In the genomic region with DNA sequence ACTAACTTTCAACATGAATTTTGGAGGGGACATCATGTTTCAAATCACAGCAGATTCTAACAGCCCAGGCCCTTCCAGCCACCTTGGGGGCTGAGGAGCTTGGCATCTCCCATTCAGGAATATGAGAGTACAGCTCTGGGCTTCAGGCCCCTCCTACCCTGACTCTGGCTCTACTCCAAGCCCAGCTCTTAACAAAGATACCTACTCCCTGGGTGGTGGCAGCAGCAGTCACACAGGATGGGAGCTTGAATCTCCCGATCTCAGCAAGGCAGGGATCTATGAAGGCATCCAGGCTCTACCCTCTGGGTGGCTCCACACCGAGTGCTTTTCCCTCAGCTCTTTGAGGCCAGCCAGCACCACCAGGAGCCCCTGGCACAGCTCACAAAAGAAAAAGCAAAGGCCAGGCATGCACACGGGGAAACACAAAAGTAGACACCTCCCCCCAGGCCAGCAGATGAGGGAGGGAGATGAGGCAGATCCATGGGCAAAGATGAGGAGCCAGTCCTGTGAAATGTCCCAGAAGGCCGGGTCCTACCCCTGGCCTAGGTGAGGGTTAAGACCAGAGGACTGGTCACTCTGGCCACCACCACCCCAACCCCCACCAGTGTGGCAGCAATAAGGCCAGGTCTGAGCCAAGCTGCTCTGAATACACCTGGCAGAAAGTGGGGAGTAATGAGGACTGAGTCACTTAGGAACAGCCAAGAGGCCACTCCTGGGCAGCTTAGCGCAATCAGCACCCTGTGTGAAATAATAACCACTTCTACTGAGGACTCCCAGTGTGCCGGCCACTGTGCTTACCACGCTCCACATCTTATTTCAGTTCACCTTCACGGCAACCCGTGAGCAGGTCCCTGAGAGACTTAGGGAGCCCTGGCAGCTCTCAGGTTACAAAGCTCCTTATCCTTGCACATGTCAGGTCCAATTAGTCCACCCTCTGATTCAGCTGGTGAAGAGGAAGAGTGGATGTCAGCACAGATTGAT, we compare ENCODE assay signal across 13 cellular contexts. TPM values are rescaled to one million over a fixed set of nuclear protein-coding genes. Genes with fewer than 3 reads are reported as not detected.
DNase-seq lines count a peak whose midpoint lies in the region; ATAC-seq and TF ChIP-seq lines count a peak whose summit lies in the region.
"Had no signal": no experiment of that assay in that cellular context is flagged by ENCODE, and none has a peak within 500 bp of the region (broad histone marks: within the 10 kb centered on the region; RNA-seq: fewer than 3 reads in every experiment).

No MANE protein-coding gene starts in this region.

- DNase-seq in left ventricle myocardium superior (no peak), Right ventricle myocardium superior (no peak), NCI-H510A (lab: John Stamatoyannopoulos, UW) (peak; percentile 55), esophagus muscularis mucosa (ENCODE audit: extremely low spot score) (peak; percentile 80), mesothelial cell of epicardium (ENCODE audit: low spot score in 2 of 2, unreplicated experiment in 2 of 2) (no peak), hypothalamus (lab: John Stamatoyannopoulos, UW) (no peak)
- no peak for DNase-seq in CD4-positive, alpha-beta memory T cell
- DNase-seq: activated CD8-positive, alpha-beta T cell treated with anti-CD3 and anti-CD28 coated beads, Interleukin-2, amount 10 ng/mL, durations not matched to agents 7 days and 5 days; anterior cingulate cortex; naive thymus-derived CD8-positive, alpha-beta T cell; NCI-H226 had no signal

- H3K36me3 ChIP-seq in esophagus muscularis mucosa = no peaks in the 10 kb centered on the region
- no peaks in the 10 kb centered on the region for H3K36me3 ChIP-seq in CD4-positive, alpha-beta memory T cell (ENCODE audit: insufficient read depth, low read length)

- peaks cover 0 to 26% (median 0%) of the 10 kb centered on the region in 4 donors for H3K27me3 ChIP-seq in esophagus muscularis mucosa
- no peaks in the 10 kb centered on the region for H3K27me3 ChIP-seq in CD4-positive, alpha-beta memory T cell (ENCODE audit: insufficient read depth, low read length)

- H3K27ac Mint-ChIP-seq in mesothelial cell of epicardium = no peak overlapping the region
- H3K27ac Mint-ChIP-seq in CD4-positive, alpha-beta memory T cell = peak overlapping the region in 1 of 7 donors; percentile 8
- H3K27ac Mint-ChIP-seq: activated CD8-positive, alpha-beta T cell treated with anti-CD3 and anti-CD28 coated beads, Interleukin-2, amount 10 ng/mL, durations not matched to agents 7 days and 5 days; naive thymus-derived CD8-positive, alpha-beta T cell had no signal

- 57% methylated on average over 6 of the region's 9 CpGs for WGBS in esophagus muscularis mucosa

- peaks cover 67% of the 10 kb centered on the region for H3K27me3 Mint-ChIP-seq in mesothelial cell of epicardium (ENCODE audit: low read depth)
- peaks cover 9 to 15% of the 10 kb centered on the region in 2 donors for H3K27me3 Mint-ChIP-seq in CD4-positive, alpha-beta memory T cell

- CTCF ChIA-PET in CD4-positive, alpha-beta memory T cell (lab: Charles Lee; ENCODE audit: partially characterized antibody) = no interaction called here

- no peak for TF ChIP-seq POLR2A in esophagus muscularis mucosa (IDR thresholded peaks at IDR 0.05; ENCODE audit: low read depth)

- ATAC-seq in left ventricle myocardium superior (peak; percentile 53), Right ventricle myocardium superior (ENCODE audit: poor library complexity) (no peak), GM18873 (IDR thresholded peaks at IDR 0.05; ENCODE audit: low FRiP score, unreplicated experiment) (no peak)
- ATAC-seq: activated CD8-positive, alpha-beta T cell treated with anti-CD3 and anti-CD28 coated beads, Interleukin-2, amount 10 ng/mL, durations not matched to agents 7 days and 5 days; naive thymus-derived CD8-positive, alpha-beta T cell had no signal

- no peak overlapping the region for H3K4me3 Mint-ChIP-seq in mesothelial cell of epicardium
- H3K4me3 Mint-ChIP-seq in CD4-positive, alpha-beta memory T cell = no peak overlapping the region
- H3K4me3 Mint-ChIP-seq: activated CD8-positive, alpha-beta T cell treated with anti-CD3 and anti-CD28 coated beads, Interleukin-2, amount 10 ng/mL, durations not matched to agents 7 days and 5 days; naive thymus-derived CD8-positive, alpha-beta T cell had no signal

- H3K9me3 Mint-ChIP-seq in mesothelial cell of epicardium = no peaks in the 10 kb centered on the region
- H3K9me3 Mint-ChIP-seq in CD4-positive, alpha-beta memory T cell = no peaks in the 10 kb centered on the region
- H3K9me3 Mint-ChIP-seq: naive thymus-derived CD8-positive, alpha-beta T cell had no signal

- no peak overlapping the region for H3K4me3 ChIP-seq in esophagus muscularis mucosa
- no peak overlapping the region for H3K4me3 ChIP-seq in CD4-positive, alpha-beta memory T cell (ENCODE audit: low read length in 2 of 2)

- TF ChIP-seq EP300 in esophagus muscularis mucosa (IDR thresholded peaks at IDR 0.05) = no peak

- peaks cover 5% of the 10 kb centered on the region for H3K4me1 Mint-ChIP-seq in mesothelial cell of epicardium
- H3K4me1 Mint-ChIP-seq in CD4-positive, alpha-beta memory T cell = peaks cover 0 to 2% (median under 1%) of the 10 kb centered on the region in 4 donors
- H3K4me1 Mint-ChIP-seq: naive thymus-derived CD8-positive, alpha-beta T cell had no signal

- no peaks in the 10 kb centered on the region for H3K4me1 ChIP-seq in esophagus muscularis mucosa
- no peaks in the 10 kb centered on the region for H3K4me1 ChIP-seq in CD4-positive, alpha-beta memory T cell (ENCODE audit: insufficient read depth, low read length)

- intact Hi-C loops in left ventricle myocardium superior (cut with micrococcal nuclease) = no loop called here
- intact Hi-C loops in Right ventricle myocardium superior (cut with DNase I) = loop anchor here (5.0 kb wide), 1 partner anchor 65 kb away; no protein-coding TSS in a partner anchor
- intact Hi-C loops in esophagus muscularis mucosa (cut with DNase I) = no loop called here
- intact Hi-C loops in CD4-positive, alpha-beta memory T cell (cut with micrococcal nuclease) = no loop called here

- H3K36me3 Mint-ChIP-seq in mesothelial cell of epicardium = no peaks in the 10 kb centered on the region
- no peaks in the 10 kb centered on the region for H3K36me3 Mint-ChIP-seq in CD4-positive, alpha-beta memory T cell
- H3K36me3 Mint-ChIP-seq: naive thymus-derived CD8-positive, alpha-beta T cell had no signal

- TF ChIP-seq CTCF in esophagus muscularis mucosa (IDR thresholded peaks at IDR 0.05) (no peak), mesothelial cell of epicardium (IDR thresholded peaks at IDR 0.05; ENCODE audit: unreplicated experiment) (no peak)

- no peak overlapping the region for H3K27ac ChIP-seq in esophagus muscularis mucosa (replicated peaks in 1 of 4)
- no peak overlapping the region for H3K27ac ChIP-seq in CD4-positive, alpha-beta memory T cell (ENCODE audit: low read depth, low read length)
- H3K27ac ChIP-seq: C4-2B had no signal

- no peaks in the 10 kb centered on the region for H3K9me3 ChIP-seq in esophagus muscularis mucosa
- no peaks in the 10 kb centered on the region for H3K9me3 ChIP-seq in CD4-positive, alpha-beta memory T cell (ENCODE audit: control insufficient read depth in 1 of 2, low read length in 2 of 2)

- POLR2A ChIA-PET in CD4-positive, alpha-beta memory T cell (lab: Charles Lee; ENCODE audit: partially characterized antibody) = no interaction called here

RNA-seq across cellular contexts. Expression of a gene that starts 24.3 kb away (rescaled TPM):
- 5.2 TPM for total RNA-seq in left ventricle myocardium superior
- total RNA-seq in Right ventricle myocardium superior = 4.6 TPM
- total RNA-seq in esophagus muscularis mucosa = under 1 TPM in 1 of 4 donors, not detected in 3; 0.11 TPM
- total RNA-seq in mesothelial cell of epicardium = 0.91 to 1.5 TPM (median 1.5 TPM) in 3 replicates
- total RNA-seq in CD4-positive, alpha-beta memory T cell = not detected
- not detected for polyA plus RNA-seq in CD4-positive, alpha-beta memory T cell
- total RNA-seq: activated CD8-positive, alpha-beta T cell treated with anti-CD3 and anti-CD28 coated beads, Interleukin-2, amount 10 ng/mL, durations not matched to agents 7 days and 5 days; naive thymus-derived CD8-positive, alpha-beta T cell had no signal

RNA-seq across cellular contexts. Expression of a gene that starts 37.8 kb away (rescaled TPM):
- not detected for total RNA-seq in left ventricle myocardium superior
- not detected for total RNA-seq in Right ventricle myocardium superior
- not detected for total RNA-seq in esophagus muscularis mucosa
- total RNA-seq in mesothelial cell of epicardium = not detected in 3 replicates
- not detected for total RNA-seq in CD4-positive, alpha-beta memory T cell
- polyA plus RNA-seq in CD4-positive, alpha-beta memory T cell = not detected
- total RNA-seq: activated CD8-positive, alpha-beta T cell treated with anti-CD3 and anti-CD28 coated beads, Interleukin-2, amount 10 ng/mL, durations not matched to agents 7 days and 5 days; naive thymus-derived CD8-positive, alpha-beta T cell had no signal
- polyA plus RNA-seq: naive thymus-derived CD8-positive, alpha-beta T cell had no signal

Comparison
In these comparisons a context has a peak if more than half of its experiments do, and no peak if none do; other contexts are left out.
1. DNase-seq: peak in NCI-H510A (single experiment) and esophagus muscularis mucosa (single experiment); none in left ventricle myocardium superior (single experiment), Right ventricle myocardium superior (single experiment), mesothelial cell of epicardium (0 of 2), hypothalamus (0 of 51) and CD4-positive, alpha-beta memory T cell (0 of 5).